ENCODE assay signal across 18 cellular contexts in the genomic region with DNA sequence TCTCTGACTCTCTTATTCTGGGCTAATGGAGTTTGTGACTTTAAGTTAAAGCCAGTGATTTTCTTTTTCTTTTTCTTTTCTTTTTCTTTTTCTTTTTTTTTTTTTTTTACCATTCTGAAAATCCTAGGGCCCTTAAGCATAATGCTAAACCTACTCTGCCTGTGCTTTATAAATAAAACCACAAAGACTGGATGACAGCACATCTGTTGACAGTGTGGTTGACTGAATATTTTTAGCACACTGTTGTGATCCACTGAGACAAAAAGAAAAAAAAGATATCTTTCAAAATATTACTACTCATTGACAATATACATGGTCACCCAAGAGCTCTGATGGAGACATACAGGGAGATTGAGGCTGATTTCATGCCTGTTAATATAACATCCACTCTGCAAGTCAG.
"Had no signal": no experiment of that assay in that cellular context is flagged by ENCODE, and none has a peak within 500 bp of the region (broad histone marks: within the 10 kb centered on the region; RNA-seq: fewer than 3 reads in every experiment).

No MANE protein-coding gene starts in this region.

- H3K4me3 ChIP-seq: coronary artery, dorsolateral prefrontal cortex, esophagus muscularis mucosa, gastroesophageal sphincter, heart left ventricle, hepatocyte, left lung, lower lobe of right lung had no signal

- H3K36me3 ChIP-seq: esophagus muscularis mucosa, gastroesophageal sphincter, heart left ventricle, left lung, lower lobe of right lung had no signal

- H3K79me2 ChIP-seq: hepatocyte had no signal

- H3K4me2 ChIP-seq: hepatocyte had no signal

- H3K27me3 ChIP-seq: foreskin keratinocyte, heart left ventricle, hepatocyte, left lung had no signal

- H3K27ac ChIP-seq: coronary artery, dorsolateral prefrontal cortex, esophagus muscularis mucosa, foreskin keratinocyte, gastroesophageal sphincter, heart left ventricle, hepatocyte, left lung, lower lobe of right lung had no signal

- H2AFZ ChIP-seq: hepatocyte had no signal

- H3K9me3 ChIP-seq: lower lobe of right lung had no signal

- H3K4me1 ChIP-seq: esophagus muscularis mucosa, foreskin keratinocyte, gastroesophageal sphincter, heart left ventricle, left lung, lower lobe of right lung had no signal

- DNase-seq: dermis blood vessel endothelial cell; dorsolateral prefrontal cortex; effector CD4-positive, alpha-beta T cell; effector memory CD4-positive, alpha-beta T cell; foreskin keratinocyte; heart left ventricle; hypothalamus; immature natural killer cell; left cardiac atrium; left lung; left ventricle myocardium superior; lower lobe of right lung; mesenchymal stem cell; midbrain had no signal
